In genomic region chr3:71511446-71511845, GRCh38 we compare ENCODE assay signal across 18 cellular contexts.
DNase-seq lines count a peak whose midpoint lies in the region; ATAC-seq lines count a peak whose summit lies in the region.
"Had no signal": no experiment of that assay in that cellular context is flagged by ENCODE, and none has a peak within 500 bp of the region (broad histone marks: within the 10 kb centered on the region; RNA-seq: fewer than 3 reads in every experiment).

No MANE protein-coding gene starts in this region.

- no peaks in the 10 kb centered on the region for H3K9me3 Mint-ChIP-seq in activated naive CD4-positive, alpha-beta T cell treated with anti-CD3 and anti-CD28 coated beads, Interleukin-2, amount 50 U/mL, for 24 hours
- no peaks in the 10 kb centered on the region for H3K9me3 Mint-ChIP-seq in activated naive CD4-positive, alpha-beta T cell treated with anti-CD3 and anti-CD28 coated beads, Interleukin-2, amount 50 U/mL, for 72 hours
- H3K9me3 Mint-ChIP-seq in stimulated activated naive B cell treated with anti-CD40 and anti-IgM and Interleukin-4, amounts not matched to agents 10 μg/mL and 1 μg/mL and 100 μg/mL, for 72 hours, result no peaks in the 10 kb centered on the region
- H3K9me3 Mint-ChIP-seq: activated CD4-positive, alpha-beta T cell treated with anti-CD3 and anti-CD28 coated beads, Interleukin-2, amount 10 ng/mL, durations not matched to agents 7 days and 5 days; H9; neural progenitor cell; type B pancreatic cell had no signal

- ATAC-seq in activated naive CD4-positive, alpha-beta T cell treated with anti-CD3 and anti-CD28 coated beads, Interleukin-2, amount 50 U/mL, for 72 hours, result no peak
- peak; percentile 33 to 47 for ATAC-seq in stimulated activated naive B cell treated with anti-CD40 and anti-IgM and Interleukin-4, amounts not matched to agents 10 μg/mL and 1 μg/mL and 100 μg/mL, for 72 hours (replicated peaks)
- ATAC-seq in HG02759 (IDR thresholded peaks at IDR 0.05; ENCODE audit: unreplicated experiment), result no peak
- no peak for ATAC-seq in HG02840 (IDR thresholded peaks at IDR 0.05; ENCODE audit: low FRiP score, unreplicated experiment)

- H3K9me3 ChIP-seq in SK-N-MC (ENCODE audit: low read depth, low read length), result no peaks in the 10 kb centered on the region

- peaks cover 23% of the 10 kb centered on the region for H3K4me1 Mint-ChIP-seq in activated naive CD4-positive, alpha-beta T cell treated with anti-CD3 and anti-CD28 coated beads, Interleukin-2, amount 50 U/mL, for 24 hours
- H3K4me1 Mint-ChIP-seq in stimulated activated naive B cell treated with anti-CD40 and anti-IgM and Interleukin-4, amounts not matched to agents 10 μg/mL and 1 μg/mL and 100 μg/mL, for 72 hours, result peaks cover 16 to 24% of the 10 kb centered on the region in 2 donors

- H3K36me3 Mint-ChIP-seq in activated naive CD4-positive, alpha-beta T cell treated with anti-CD3 and anti-CD28 coated beads, Interleukin-2, amount 50 U/mL, for 24 hours, result no peaks in the 10 kb centered on the region
- peaks cover 0 to 7% of the 10 kb centered on the region in 2 donors for H3K36me3 Mint-ChIP-seq in activated naive CD4-positive, alpha-beta T cell treated with anti-CD3 and anti-CD28 coated beads, Interleukin-2, amount 50 U/mL, for 72 hours
- peaks cover under 1 to 8% of the 10 kb centered on the region in 2 donors for H3K36me3 Mint-ChIP-seq in stimulated activated naive B cell treated with anti-CD40 and anti-IgM and Interleukin-4, amounts not matched to agents 10 μg/mL and 1 μg/mL and 100 μg/mL, for 72 hours

- H3K27ac ChIP-seq in SK-N-MC (peak overlapping the region; percentile 73), epithelial cell of prostate (peak overlapping the region; percentile 61)
- H3K27ac ChIP-seq: neural progenitor cell had no signal

- peak overlapping the region; percentile 86 for H3K27ac Mint-ChIP-seq in activated naive CD4-positive, alpha-beta T cell treated with anti-CD3 and anti-CD28 coated beads, Interleukin-2, amount 50 U/mL, for 24 hours
- H3K27ac Mint-ChIP-seq in activated naive CD4-positive, alpha-beta T cell treated with anti-CD3 and anti-CD28 coated beads, Interleukin-2, amount 50 U/mL, for 72 hours, result peak overlapping the region in 1 of 2 donors; percentile 63
- peak overlapping the region; percentile 37 for H3K27ac Mint-ChIP-seq in stimulated activated naive B cell treated with anti-CD40 and anti-IgM and Interleukin-4, amounts not matched to agents 10 μg/mL and 1 μg/mL and 100 μg/mL, for 72 hours
- H3K27ac Mint-ChIP-seq: H9, neural progenitor cell had no signal

- no peak for DNase-seq in activated naive CD4-positive, alpha-beta T cell treated with anti-CD3 and anti-CD28 coated beads, Interleukin-2, amount 50 U/mL, for 72 hours (ENCODE audit: low spot score in 2 of 2)
- no peak for DNase-seq in SK-N-MC (ENCODE audit: low read depth, low spot score)
- no peak for DNase-seq in epithelial cell of prostate (ENCODE audit: low read depth, low spot score)
- DNase-seq in stimulated activated naive B cell treated with anti-CD40 and anti-IgM and Interleukin-4, amounts not matched to agents 10 μg/mL and 1 μg/mL and 100 μg/mL, for 72 hours, result no peak
- no peak for DNase-seq in activated effector memory CD4-positive, alpha-beta T cell treated with anti-CD3 and anti-CD28 coated beads, Interleukin-2, amount 50 U/mL, for 16 hours
- DNase-seq: hypothalamus, NCI-H1092 treated with DMSO at 0.1 percent for 48 hours, NCI-H2081 treated with DMSO at 0.1 percent for 48 hours, NCI-H510A, retina, SHP77 had no signal

- H3K4me3 ChIP-seq in SK-N-MC, result no peak overlapping the region
- H3K4me3 ChIP-seq: neural progenitor cell had no signal

- no peaks in the 10 kb centered on the region for H3K36me3 ChIP-seq in SK-N-MC (ENCODE audit: insufficient read depth, low read length)
- H3K36me3 ChIP-seq: neural progenitor cell had no signal

- H3K27me3 Mint-ChIP-seq in activated naive CD4-positive, alpha-beta T cell treated with anti-CD3 and anti-CD28 coated beads, Interleukin-2, amount 50 U/mL, for 24 hours, result no peaks in the 10 kb centered on the region
- no peaks in the 10 kb centered on the region for H3K27me3 Mint-ChIP-seq in stimulated activated naive B cell treated with anti-CD40 and anti-IgM and Interleukin-4, amounts not matched to agents 10 μg/mL and 1 μg/mL and 100 μg/mL, for 72 hours
- H3K27me3 Mint-ChIP-seq: activated CD4-positive, alpha-beta T cell treated with anti-CD3 and anti-CD28 coated beads, Interleukin-2, amount 10 ng/mL, durations not matched to agents 7 days and 5 days; type B pancreatic cell had no signal

- H3K4me3 Mint-ChIP-seq in activated naive CD4-positive, alpha-beta T cell treated with anti-CD3 and anti-CD28 coated beads, Interleukin-2, amount 50 U/mL, for 24 hours, result no peak overlapping the region
- no peak overlapping the region for H3K4me3 Mint-ChIP-seq in stimulated activated naive B cell treated with anti-CD40 and anti-IgM and Interleukin-4, amounts not matched to agents 10 μg/mL and 1 μg/mL and 100 μg/mL, for 72 hours
- H3K4me3 Mint-ChIP-seq: activated CD4-positive, alpha-beta T cell treated with anti-CD3 and anti-CD28 coated beads, Interleukin-2, amount 10 ng/mL, durations not matched to agents 7 days and 5 days; H9; neural progenitor cell; type B pancreatic cell had no signal

- no peak overlapping the region for H3K9ac ChIP-seq in SK-N-MC (ENCODE audit: insufficient read length)
- H3K9ac ChIP-seq: neural progenitor cell had no signal

Comparison
In these comparisons a context has a peak if more than half of its experiments do, and no peak if none do; other contexts are left out.
1. ATAC-seq: peak in stimulated activated naive B cell treated with anti-CD40 and anti-IgM and Interleukin-4, amounts not matched to agents 10 μg/mL and 1 μg/mL and 100 μg/mL, for 72 hours (2 of 2); none in activated naive CD4-positive, alpha-beta T cell treated with anti-CD3 and anti-CD28 coated beads, Interleukin-2, amount 50 U/mL, for 72 hours (0 of 2), HG02759 (single experiment) and HG02840 (single experiment).